ENCODE assay signal across 13 cellular contexts in the genomic region with DNA sequence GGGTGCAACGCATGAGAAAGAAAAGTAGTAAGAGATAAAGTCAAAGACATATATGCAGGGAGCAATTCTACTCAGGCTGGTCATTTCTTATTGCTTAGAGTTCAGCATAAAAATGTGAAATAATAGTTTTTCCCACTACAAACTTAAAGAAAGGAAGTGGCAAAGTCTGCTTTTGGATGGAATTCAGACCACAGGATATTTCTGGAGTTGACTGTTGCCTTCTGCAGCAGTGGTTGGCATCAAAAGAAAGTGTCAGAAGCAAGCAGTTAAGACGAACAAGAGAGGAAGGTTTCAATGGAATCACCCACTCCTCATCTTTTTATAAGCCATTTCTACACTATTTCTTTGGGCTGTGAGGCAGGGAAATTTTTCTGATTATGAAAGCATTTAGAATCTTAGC.
"Had no signal": no experiment of that assay in that cellular context is flagged by ENCODE, and none has a peak within 500 bp of the region (broad histone marks: within the 10 kb centered on the region; RNA-seq: fewer than 3 reads in every experiment).

No MANE protein-coding gene starts in this region.

- DNase-seq: activated CD4-positive, alpha-beta T cell treated with anti-CD3 and anti-CD28 coated beads, Interleukin-2, amount 50 U/mL, for 1 hour; activated CD4-positive, CD25-positive, alpha-beta regulatory T cell; amniotic stem cell; foreskin fibroblast; head of caudate nucleus; natural killer cell; occipital lobe; psoas muscle; right lobe of liver; stimulated activated naive CD4-positive, alpha-beta T cell treated with Interleukin-2 at 50 U/mL for 16 hours; upper lobe of left lung had no signal

- H3K4me3 ChIP-seq: esophagus muscularis mucosa, psoas muscle, right lobe of liver, suprapubic skin, upper lobe of left lung had no signal

- H3K9me3 ChIP-seq: esophagus muscularis mucosa, psoas muscle, right lobe of liver, suprapubic skin, upper lobe of left lung had no signal

- H3K4me1 ChIP-seq: esophagus muscularis mucosa, psoas muscle, right lobe of liver, suprapubic skin, upper lobe of left lung had no signal

- H3K27me3 ChIP-seq: esophagus muscularis mucosa, right lobe of liver, suprapubic skin, upper lobe of left lung had no signal

- H3K27ac ChIP-seq: esophagus muscularis mucosa, psoas muscle, right lobe of liver, suprapubic skin, upper lobe of left lung had no signal

- ATAC-seq: natural killer cell, psoas muscle, right lobe of liver had no signal

- H3K36me3 ChIP-seq: esophagus muscularis mucosa, right lobe of liver, suprapubic skin, upper lobe of left lung had no signal
